In the genomic region with DNA sequence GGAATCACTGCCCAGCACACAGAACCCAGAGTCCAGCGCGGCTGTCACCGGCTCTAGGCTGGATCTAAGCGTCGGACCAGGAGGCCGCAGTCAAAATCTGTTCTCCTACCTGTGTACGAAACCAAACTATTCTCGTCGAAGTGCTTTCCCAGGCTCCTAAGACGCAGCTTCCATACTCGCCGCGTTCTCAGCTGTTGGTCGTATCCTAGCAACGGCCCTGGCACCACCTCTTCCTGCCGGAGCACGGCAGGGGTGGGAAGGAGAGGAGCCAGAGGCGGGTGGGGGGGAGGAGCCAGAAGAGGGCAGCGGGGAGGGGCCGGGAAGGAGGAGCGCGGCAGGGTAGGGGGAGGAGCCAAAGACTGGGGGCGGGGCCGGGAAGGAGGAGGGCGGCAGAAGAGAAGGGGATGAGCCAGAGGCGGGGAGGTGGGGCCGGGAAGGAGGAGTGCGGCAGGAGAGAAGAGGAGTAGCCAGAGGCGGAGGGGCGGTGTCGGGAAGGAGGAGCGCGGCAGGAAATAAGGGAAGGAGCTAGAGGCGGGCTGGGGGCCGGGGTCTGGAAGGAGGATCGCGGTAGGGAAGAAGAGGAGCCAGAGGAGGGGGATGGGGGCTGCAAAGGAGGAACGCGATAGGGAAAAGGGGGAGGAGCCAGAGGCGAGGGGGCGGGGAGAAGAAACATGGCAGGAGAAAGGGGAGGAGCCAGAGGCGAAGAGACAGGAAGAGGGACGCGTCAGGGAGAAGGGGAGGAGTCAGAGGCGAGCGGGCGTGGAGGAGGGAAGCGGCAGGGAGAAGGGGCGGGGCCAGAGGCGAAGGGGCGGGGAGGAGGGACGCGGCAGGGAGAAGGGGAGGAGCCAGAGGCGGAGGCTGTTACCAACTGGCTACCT, we compare ENCODE assay signal across 8 cellular contexts. TPM values are rescaled to one million over a fixed set of nuclear protein-coding genes. Genes with fewer than 3 reads are reported as not detected.
DNase-seq lines count a peak whose midpoint lies in the region; ATAC-seq and TF ChIP-seq lines count a peak whose summit lies in the region.

Gene IQUB (minus strand): TSS at position 213 of the 878 bp plus-strand sequence. CDS start 22,255 bp downstream, outside the sequence.

- no peak for TF ChIP-seq EP300 in neural cell (conservative IDR thresholded peaks at IDR 0.05; ENCODE audit: poor library complexity, severe bottlenecking)

- H3K9me3 ChIP-seq in neural cell (ENCODE audit: low read length) = no peaks in the 10 kb centered on the region

- H3K9me2 ChIP-seq in neural cell (ENCODE audit: insufficient read depth, low read length) = no peaks in the 10 kb centered on the region

- H3K4me3 ChIP-seq in H7 (ENCODE audit: insufficient read depth, low read depth, low read length) (peak within 1 kb of the TSS; percentile 52), fibroblast of villous mesenchyme (ENCODE audit: low read depth, low read length) (peak within 1 kb of the TSS; percentile 86), neural cell (ENCODE audit: low read length) (peak within 1 kb of the TSS; percentile 68)

- peak within 1 kb of the TSS; percentile 77 for H3K27ac ChIP-seq in neural cell (ENCODE audit: low read length)

- H3K79me2 ChIP-seq in neural cell (replicated peaks; ENCODE audit: insufficient read depth, low read length) = no peaks in the 10 kb centered on the region

- H3K9ac ChIP-seq in neural cell (ENCODE audit: low read length) = peak within 1 kb of the TSS; percentile 70

- no peak for TF ChIP-seq CTCF in fibroblast of villous mesenchyme (IDR thresholded peaks at IDR 0.05; ENCODE audit: insufficient read depth, low read depth, low read length)
- no peak for TF ChIP-seq CTCF in neural cell (IDR thresholded peaks at IDR 0.05; ENCODE audit: poor library complexity, severe bottlenecking)

- DNase-seq in ELF-1 (ENCODE audit: low read depth, low spot score) (peak; percentile 96), H7 (peak; percentile 95), M059J (ENCODE audit: low read depth) (peak; percentile 95), activated gamma-delta T cell (lab: John Stamatoyannopoulos, UW) (peak; percentile 79), fibroblast of villous mesenchyme (ENCODE audit: low read depth) (peak; percentile 97)
- DNase-seq in stimulated activated naive CD8-positive, alpha-beta T cell treated with anti-CD3 and anti-CD28 coated beads, Interleukin-15, amount 100 ng/mL, for 72 hours = peak; percentile 89 to 92

- no peaks in the 10 kb centered on the region for H4K20me1 ChIP-seq in neural cell (ENCODE audit: insufficient read depth)

- H3K27ac Mint-ChIP-seq in stimulated activated naive CD8-positive, alpha-beta T cell treated with anti-CD3 and anti-CD28 coated beads, Interleukin-15, amount 100 ng/mL, for 72 hours = peak within 1 kb of the TSS; percentile 71 to 83

- H2AFZ ChIP-seq in neural cell (ENCODE audit: low read depth, low read length) = peak within 1 kb of the TSS; percentile 70

- H3K36me3 ChIP-seq in H7 (replicated peaks; ENCODE audit: control insufficient read depth, insufficient read depth, low read length) (no peaks in the 10 kb centered on the region), neural cell (ENCODE audit: insufficient read depth, low read length) (no peaks in the 10 kb centered on the region)

- TF ChIP-seq POLR2A in Raji (IDR thresholded peaks at IDR 0.05; ENCODE audit: insufficient read depth, low read depth, low read length) = peak; percentile 38; the same call in 1 of the 2 replicates

- H3F3A ChIP-seq in neural cell (ENCODE audit: insufficient read depth, low read length, poor library complexity, severe bottlenecking) = peaks cover 4% of the 10 kb centered on the region

- H3K27me3 ChIP-seq in H7 (ENCODE audit: control insufficient read depth, insufficient read depth, low read length) = peaks cover 11% of the 10 kb centered on the region
- H3K27me3 ChIP-seq in neural cell (ENCODE audit: insufficient read depth, low read depth, low read length) = peaks cover 10% of the 10 kb centered on the region

- peak within 1 kb of the TSS; percentile 86 to 93 for H3K4me3 Mint-ChIP-seq in stimulated activated naive CD8-positive, alpha-beta T cell treated with anti-CD3 and anti-CD28 coated beads, Interleukin-15, amount 100 ng/mL, for 72 hours

- H3K27me3 Mint-ChIP-seq in stimulated activated naive CD8-positive, alpha-beta T cell treated with anti-CD3 and anti-CD28 coated beads, Interleukin-15, amount 100 ng/mL, for 72 hours = peaks cover 24% of the 10 kb centered on the region

- ATAC-seq in stimulated activated naive CD8-positive, alpha-beta T cell treated with anti-CD3 and anti-CD28 coated beads, Interleukin-15, amount 100 ng/mL, for 72 hours = peak; percentile 83

- no peaks in the 10 kb centered on the region for H3K9me3 Mint-ChIP-seq in stimulated activated naive CD8-positive, alpha-beta T cell treated with anti-CD3 and anti-CD28 coated beads, Interleukin-15, amount 100 ng/mL, for 72 hours

- peaks cover 34% of the 10 kb centered on the region for H3K4me1 Mint-ChIP-seq in stimulated activated naive CD8-positive, alpha-beta T cell treated with anti-CD3 and anti-CD28 coated beads, Interleukin-15, amount 100 ng/mL, for 72 hours

- TF ChIP-seq RAD21 in neural cell (conservative IDR thresholded peaks at IDR 0.05) = no peak

- peak within 1 kb of the TSS; percentile 85 for H3K4me2 ChIP-seq in neural cell (ENCODE audit: low read length)

TF ChIP-seq in neural cell, 6 proteins besides CTCF, POLR2A, EP300 and RAD21:
- TF ChIP-seq EZH2 (IDR thresholded peaks at IDR 0.05; ENCODE audit: borderline replicate concordance, insufficient read depth, low read length, poor library complexity, severe bottlenecking) (no peak), TAF1 (IDR thresholded peaks at IDR 0.05; ENCODE audit: low read depth) (no peak), MXI1 (conservative IDR thresholded peaks at IDR 0.05; ENCODE audit: poor library complexity, severe bottlenecking) (peak; percentile 78), POLR2AphosphoS5 (IDR thresholded peaks at IDR 0.05) (peak; percentile 30), SMC3 (conservative IDR thresholded peaks at IDR 0.05; ENCODE audit: poor library complexity) (no peak)
- TF ChIP-seq, protein P1, sequence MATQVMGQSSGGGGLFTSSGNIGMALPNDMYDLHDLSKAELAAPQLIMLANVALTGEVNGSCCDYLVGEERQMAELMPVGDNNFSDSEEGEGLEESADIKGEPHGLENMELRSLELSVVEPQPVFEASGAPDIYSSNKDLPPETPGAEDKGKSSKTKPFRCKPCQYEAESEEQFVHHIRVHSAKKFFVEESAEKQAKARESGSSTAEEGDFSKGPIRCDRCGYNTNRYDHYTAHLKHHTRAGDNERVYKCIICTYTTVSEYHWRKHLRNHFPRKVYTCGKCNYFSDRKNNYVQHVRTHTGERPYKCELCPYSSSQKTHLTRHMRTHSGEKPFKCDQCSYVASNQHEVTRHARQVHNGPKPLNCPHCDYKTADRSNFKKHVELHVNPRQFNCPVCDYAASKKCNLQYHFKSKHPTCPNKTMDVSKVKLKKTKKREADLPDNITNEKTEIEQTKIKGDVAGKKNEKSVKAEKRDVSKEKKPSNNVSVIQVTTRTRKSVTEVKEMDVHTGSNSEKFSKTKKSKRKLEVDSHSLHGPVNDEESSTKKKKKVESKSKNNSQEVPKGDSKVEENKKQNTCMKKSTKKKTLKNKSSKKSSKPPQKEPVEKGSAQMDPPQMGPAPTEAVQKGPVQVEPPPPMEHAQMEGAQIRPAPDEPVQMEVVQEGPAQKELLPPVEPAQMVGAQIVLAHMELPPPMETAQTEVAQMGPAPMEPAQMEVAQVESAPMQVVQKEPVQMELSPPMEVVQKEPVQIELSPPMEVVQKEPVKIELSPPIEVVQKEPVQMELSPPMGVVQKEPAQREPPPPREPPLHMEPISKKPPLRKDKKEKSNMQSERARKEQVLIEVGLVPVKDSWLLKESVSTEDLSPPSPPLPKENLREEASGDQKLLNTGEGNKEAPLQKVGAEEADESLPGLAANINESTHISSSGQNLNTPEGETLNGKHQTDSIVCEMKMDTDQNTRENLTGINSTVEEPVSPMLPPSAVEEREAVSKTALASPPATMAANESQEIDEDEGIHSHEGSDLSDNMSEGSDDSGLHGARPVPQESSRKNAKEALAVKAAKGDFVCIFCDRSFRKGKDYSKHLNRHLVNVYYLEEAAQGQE (IDR thresholded peaks at IDR 0.05; ENCODE audit: borderline replicate concordance) = peak; percentile 61

RNA-seq across cellular contexts. Expression of gene IQUB, which starts in this region (rescaled TPM):
- total RNA-seq in H7 (2014; rRNA removed; shearing (Covaris generic)) = 0.07 and 0.15 TPM in 2 replicates
- total RNA-seq in M059J (2014; rRNA removed; shearing (Covaris generic)) = 0.05 and 1.1 TPM in 2 replicates
- 0.43 and 0.97 TPM in 2 replicates for total RNA-seq in fibroblast of villous mesenchyme
- 0.41 and 0.58 TPM in 2 replicates for polyA plus RNA-seq in neural cell
- 2.2 and 3.2 TPM in 2 replicates for polyA minus RNA-seq in neural cell

Comparison
In these comparisons a context has a peak if more than half of its experiments do, and no peak if none do; other contexts are left out.
1. Peak in every context shown above with its lines: DNase-seq, ATAC-seq, H3K4me3 ChIP-seq and H3K27ac ChIP-seq.
2. Peak in DNase-seq and H3K4me3 ChIP-seq in H7; RNA of the gene not detected or under 1 TPM.
3. Peak in DNase-seq and H3K4me3 ChIP-seq in fibroblast of villous mesenchyme; RNA of the gene not detected or under 1 TPM.